ENCODE assay signal across 17 cellular contexts in genomic region chr7:92230547-92230946, GRCh38. TPM values are rescaled to one million over a fixed set of nuclear protein-coding genes. Genes with fewer than 3 reads are reported as not detected.
DNase-seq lines count a peak whose midpoint lies in the region; ATAC-seq lines count a peak whose summit lies in the region.
"Had no signal": no experiment of that assay in that cellular context is flagged by ENCODE, and none has a peak within 500 bp of the region (broad histone marks: within the 10 kb centered on the region; RNA-seq: fewer than 3 reads in every experiment).

No MANE protein-coding gene starts in this region.

- peaks cover 0 to 2% of the 10 kb centered on the region in 2 donors for H3K36me3 ChIP-seq in aorta (ENCODE audit: control insufficient read depth in 1 of 2, insufficient read depth in 2 of 2, low read length in 1 of 2)

- no peaks in the 10 kb centered on the region for H3K27me3 Mint-ChIP-seq in activated CD4-positive, alpha-beta T cell treated with anti-CD3 and anti-CD28 coated beads, Interleukin-2, amount 10 ng/mL, durations not matched to agents 24 days and 14 days
- no peaks in the 10 kb centered on the region for H3K27me3 Mint-ChIP-seq in activated CD4-positive, alpha-beta T cell treated with anti-CD3 and anti-CD28 coated beads for 36 hours
- no peaks in the 10 kb centered on the region for H3K27me3 Mint-ChIP-seq in activated naive CD8-positive, alpha-beta T cell
- no peaks in the 10 kb centered on the region for H3K27me3 Mint-ChIP-seq in activated naive CD8-positive, alpha-beta T cell treated with anti-CD3 and anti-CD28 coated beads for 36 hours
- H3K27me3 Mint-ChIP-seq in memory B cell, result no peaks in the 10 kb centered on the region

- no peak overlapping the region for H3K27ac ChIP-seq in aorta (ENCODE audit: low read depth in 1 of 2, low read length in 2 of 2)
- H3K27ac ChIP-seq: 22Rv1 had no signal

- CTCF ChIA-PET in activated CD4-positive, alpha-beta T cell treated with anti-CD3 and anti-CD28 coated beads for 36 hours (lab: Charles Lee), result interaction anchor here (0.6 to 1.7 kb wide), 7 partner anchors 9 to 231 kb away, joined by 3 to 4 read pairs (median 3); partner anchors contain the start of genes ANKIB1 and KRIT1

- no peak overlapping the region for H3K4me3 Mint-ChIP-seq in activated CD4-positive, alpha-beta T cell treated with anti-CD3 and anti-CD28 coated beads, Interleukin-2, amount 10 ng/mL, durations not matched to agents 24 days and 14 days
- H3K4me3 Mint-ChIP-seq in activated CD4-positive, alpha-beta T cell treated with anti-CD3 and anti-CD28 coated beads for 36 hours, result no peak overlapping the region
- H3K4me3 Mint-ChIP-seq in activated naive CD8-positive, alpha-beta T cell, result no peak overlapping the region
- no peak overlapping the region for H3K4me3 Mint-ChIP-seq in activated naive CD8-positive, alpha-beta T cell treated with anti-CD3 and anti-CD28 coated beads for 36 hours
- no peak overlapping the region for H3K4me3 Mint-ChIP-seq in memory B cell
- H3K4me3 Mint-ChIP-seq: CD14-positive monocyte, HFFc6 had no signal

- peaks cover 75% of the 10 kb centered on the region for H3K36me3 Mint-ChIP-seq in activated CD4-positive, alpha-beta T cell treated with anti-CD3 and anti-CD28 coated beads, Interleukin-2, amount 10 ng/mL, durations not matched to agents 24 days and 14 days (ENCODE audit: low read depth)
- peaks cover 60% of the 10 kb centered on the region for H3K36me3 Mint-ChIP-seq in activated CD4-positive, alpha-beta T cell treated with anti-CD3 and anti-CD28 coated beads for 36 hours (ENCODE audit: low read depth)
- peaks cover 34% of the 10 kb centered on the region for H3K36me3 Mint-ChIP-seq in activated naive CD8-positive, alpha-beta T cell
- H3K36me3 Mint-ChIP-seq in activated naive CD8-positive, alpha-beta T cell treated with anti-CD3 and anti-CD28 coated beads for 36 hours, result peaks cover 43% of the 10 kb centered on the region
- peaks cover 51% of the 10 kb centered on the region for H3K36me3 Mint-ChIP-seq in memory B cell

- peak overlapping the region; percentile 60 for H3K27ac Mint-ChIP-seq in activated CD4-positive, alpha-beta T cell treated with anti-CD3 and anti-CD28 coated beads, Interleukin-2, amount 10 ng/mL, durations not matched to agents 24 days and 14 days
- no peak overlapping the region for H3K27ac Mint-ChIP-seq in activated CD4-positive, alpha-beta T cell treated with anti-CD3 and anti-CD28 coated beads for 36 hours
- H3K27ac Mint-ChIP-seq in activated naive CD8-positive, alpha-beta T cell, result peak overlapping the region; percentile 54
- no peak overlapping the region for H3K27ac Mint-ChIP-seq in activated naive CD8-positive, alpha-beta T cell treated with anti-CD3 and anti-CD28 coated beads for 36 hours
- H3K27ac Mint-ChIP-seq in memory B cell, result peak overlapping the region; percentile 35
- H3K27ac Mint-ChIP-seq: HFFc6 had no signal

- H3K4me1 Mint-ChIP-seq in activated CD4-positive, alpha-beta T cell treated with anti-CD3 and anti-CD28 coated beads, Interleukin-2, amount 10 ng/mL, durations not matched to agents 24 days and 14 days, result peaks cover 11% of the 10 kb centered on the region
- H3K4me1 Mint-ChIP-seq in activated CD4-positive, alpha-beta T cell treated with anti-CD3 and anti-CD28 coated beads for 36 hours, result peaks cover 12% of the 10 kb centered on the region
- peaks cover 6% of the 10 kb centered on the region for H3K4me1 Mint-ChIP-seq in activated naive CD8-positive, alpha-beta T cell (ENCODE audit: low read depth)
- peaks cover 21% of the 10 kb centered on the region for H3K4me1 Mint-ChIP-seq in activated naive CD8-positive, alpha-beta T cell treated with anti-CD3 and anti-CD28 coated beads for 36 hours
- H3K4me1 Mint-ChIP-seq in memory B cell, result no peaks in the 10 kb centered on the region
- H3K4me1 Mint-ChIP-seq: CD14-positive monocyte had no signal

- H3K9me3 Mint-ChIP-seq in activated CD4-positive, alpha-beta T cell treated with anti-CD3 and anti-CD28 coated beads, Interleukin-2, amount 10 ng/mL, durations not matched to agents 24 days and 14 days, result peaks cover 4% of the 10 kb centered on the region
- H3K9me3 Mint-ChIP-seq in activated CD4-positive, alpha-beta T cell treated with anti-CD3 and anti-CD28 coated beads for 36 hours (ENCODE audit: low read depth), result peaks cover 2% of the 10 kb centered on the region
- H3K9me3 Mint-ChIP-seq in activated naive CD8-positive, alpha-beta T cell (ENCODE audit: low read depth), result peaks cover 9% of the 10 kb centered on the region
- H3K9me3 Mint-ChIP-seq in activated naive CD8-positive, alpha-beta T cell treated with anti-CD3 and anti-CD28 coated beads for 36 hours, result peaks cover 8% of the 10 kb centered on the region
- peaks cover 3% of the 10 kb centered on the region for H3K9me3 Mint-ChIP-seq in memory B cell
- H3K9me3 Mint-ChIP-seq: CD14-positive monocyte, HFFc6 had no signal

- intact Hi-C loops in activated CD4-positive, alpha-beta T cell treated with anti-CD3 and anti-CD28 coated beads, Interleukin-2, amount 10 ng/mL, durations not matched to agents 24 days and 14 days (cut with micrococcal nuclease), result no loop called here
- intact Hi-C loops in activated CD4-positive, alpha-beta T cell treated with anti-CD3 and anti-CD28 coated beads for 36 hours (cut with DNase I, micrococcal nuclease), result no loop called here
- intact Hi-C loops in aorta (cut with DNase I), result no loop called here

- no peak for ATAC-seq in activated CD4-positive, alpha-beta T cell treated with anti-CD3 and anti-CD28 coated beads for 36 hours
- ATAC-seq in memory B cell (ENCODE audit: low read depth) (no peak), aorta (ENCODE audit: low FRiP score) (no peak), HG03460 (IDR thresholded peaks at IDR 0.05; ENCODE audit: unreplicated experiment) (no peak)
- ATAC-seq: HepG2 had no signal

- no peaks in the 10 kb centered on the region for H3K4me1 ChIP-seq in aorta (ENCODE audit: control insufficient read depth in 1 of 2, insufficient read depth in 2 of 2, low read length in 2 of 2)
- H3K4me1 ChIP-seq: HAP-1 had no signal

- H3K27me3 ChIP-seq in aorta (ENCODE audit: control insufficient read depth in 1 of 2, insufficient read depth in 2 of 2, low read length in 1 of 2), result no peaks in the 10 kb centered on the region

- POLR2A ChIA-PET in activated CD4-positive, alpha-beta T cell treated with anti-CD3 and anti-CD28 coated beads for 36 hours (lab: Charles Lee), result no interaction called here

- H3K9me3 ChIP-seq in aorta (ENCODE audit: control insufficient read depth, low read length), result no peaks in the 10 kb centered on the region
- H3K9me3 ChIP-seq: HAP-1 had no signal

- DNase-seq in activated CD4-positive, alpha-beta T cell treated with anti-CD3 and anti-CD28 coated beads, Interleukin-2, amount 10 ng/mL, durations not matched to agents 24 days and 14 days, result no peak
- DNase-seq in activated CD4-positive, alpha-beta T cell treated with anti-CD3 and anti-CD28 coated beads for 36 hours, result no peak
- DNase-seq in activated naive CD8-positive, alpha-beta T cell treated with anti-CD3 and anti-CD28 coated beads for 36 hours, result no peak
- DNase-seq in memory B cell (ENCODE audit: low spot score in 2 of 2), result no peak
- no peak for DNase-seq in aorta
- DNase-seq: Calu3, DMS 273 treated with DMSO at 0.1 percent for 48 hours, HFFc6 had no signal

- WGBS in aorta, 2 donors, result 83 to 91% methylated on average over 2 of the region's 2 CpGs

- no peak overlapping the region for H3K4me3 ChIP-seq in aorta (ENCODE audit: low read length in 2 of 2)
- H3K4me3 ChIP-seq: HAP-1 had no signal

RNA-seq across cellular contexts. Expression of gene KRIT1, which starts 15.2 kb away (rescaled TPM):
- 47.3 and 49.2 TPM in 2 replicates for total RNA-seq in activated CD4-positive, alpha-beta T cell treated with anti-CD3 and anti-CD28 coated beads, Interleukin-2, amount 10 ng/mL, durations not matched to agents 24 days and 14 days
- 10 to 100 TPM; 37.7 to 45.5 TPM for total RNA-seq in activated CD4-positive, alpha-beta T cell treated with anti-CD3 and anti-CD28 coated beads for 36 hours
- 10 to 100 TPM; 30.1 to 31.9 TPM for total RNA-seq in activated naive CD8-positive, alpha-beta T cell treated with anti-CD3 and anti-CD28 coated beads for 36 hours
- total RNA-seq in aorta, result 10 to 100 TPM; 36.3 to 65.2 TPM
- 10 to 100 TPM; 14.3 to 20.4 TPM for polyA plus RNA-seq in aorta

RNA-seq across cellular contexts. Expression of gene ANKIB1, which starts 15.2 kb away (rescaled TPM):
- total RNA-seq in activated CD4-positive, alpha-beta T cell treated with anti-CD3 and anti-CD28 coated beads, Interleukin-2, amount 10 ng/mL, durations not matched to agents 24 days and 14 days, result 54.3 and 55.7 TPM in 2 replicates
- 10 to 100 TPM; 37.0 to 55.1 TPM for total RNA-seq in activated CD4-positive, alpha-beta T cell treated with anti-CD3 and anti-CD28 coated beads for 36 hours
- 10 to 100 TPM; 38.6 to 40.6 TPM for total RNA-seq in activated naive CD8-positive, alpha-beta T cell treated with anti-CD3 and anti-CD28 coated beads for 36 hours
- 10 to 100 TPM; 71.0 to 75.1 TPM for total RNA-seq in aorta
- polyA plus RNA-seq in aorta, result 10 to 100 TPM; 12.0 to 17.0 TPM

RNA-seq across cellular contexts. Expression of gene LRRD1, which starts 51.6 kb away (rescaled TPM):
- not detected in 2 replicates for total RNA-seq in activated CD4-positive, alpha-beta T cell treated with anti-CD3 and anti-CD28 coated beads, Interleukin-2, amount 10 ng/mL, durations not matched to agents 24 days and 14 days
- total RNA-seq in activated CD4-positive, alpha-beta T cell treated with anti-CD3 and anti-CD28 coated beads for 36 hours, result not detected
- not detected for total RNA-seq in activated naive CD8-positive, alpha-beta T cell treated with anti-CD3 and anti-CD28 coated beads for 36 hours
- total RNA-seq in aorta, result under 1 TPM in 1 of 2 donors, not detected in 1; 0.51 TPM
- polyA plus RNA-seq in aorta, result not detected
- total RNA-seq: A673, Calu3, H1, HepG2, HFFc6 had no signal
- polyA plus RNA-seq: BJ, CD14-positive monocyte, H1 had no signal

Comparison
In these comparisons a context has a peak if more than half of its experiments do, and no peak if none do; other contexts are left out.
1. H3K27ac Mint-ChIP-seq: peak in activated CD4-positive, alpha-beta T cell treated with anti-CD3 and anti-CD28 coated beads, Interleukin-2, amount 10 ng/mL, durations not matched to agents 24 days and 14 days (single experiment), activated naive CD8-positive, alpha-beta T cell (single experiment) and memory B cell (single experiment); none in activated CD4-positive, alpha-beta T cell treated with anti-CD3 and anti-CD28 coated beads for 36 hours (single experiment) and activated naive CD8-positive, alpha-beta T cell treated with anti-CD3 and anti-CD28 coated beads for 36 hours (single experiment).